ENCODE assay signal across 8 cellular contexts in genomic region chr5:139342423-139342723, GRCh38.
DNase-seq lines count a peak whose midpoint lies in the region; ATAC-seq and TF ChIP-seq lines count a peak whose summit lies in the region.

No MANE protein-coding gene starts in this region.

- DNase-seq in NB4 (ENCODE audit: low read depth) (no peak), NCI-H1694 treated with DMSO at 0.1 percent for 48 hours (lab: John Stamatoyannopoulos, UW) (no peak), kidney glomerular epithelial cell (lab: John Stamatoyannopoulos, UW) (no peak)
- no peak for DNase-seq in activated effector memory CD4-positive, alpha-beta T cell treated with Interleukin-2 at 50 U/mL for 16 hours

- H3K9me3 ChIP-seq in neutrophil: no peaks in the 10 kb centered on the region

- H3K27ac Mint-ChIP-seq in dendritic cell treated with granulocyte-macrophage colony-stimulating factor and Interleukin-4, amounts not matched to agents 40 ng/mL and 50 ng/mL, for 4 days: peak overlapping the region; percentile 96

- peak overlapping the region; percentile 91 for H3K4me3 ChIP-seq in NB4 (ENCODE audit: low read depth, low read length)
- peak overlapping the region; percentile 90 to 91 for H3K4me3 ChIP-seq in neutrophil (ENCODE audit: low read depth in 1 of 2, low read length in 1 of 2)

- H3K27me3 ChIP-seq in neutrophil: no peaks in the 10 kb centered on the region

- no peaks in the 10 kb centered on the region for H3K27me3 Mint-ChIP-seq in dendritic cell treated with granulocyte-macrophage colony-stimulating factor and Interleukin-4, amounts not matched to agents 40 ng/mL and 50 ng/mL, for 4 days

- no peak for TF ChIP-seq POLR2A in NB4 (IDR thresholded peaks at IDR 0.05; ENCODE audit: extremely low read depth, insufficient read length)

- no peaks in the 10 kb centered on the region for H3K36me3 ChIP-seq in neutrophil

- TF ChIP-seq CTCF in 22Rv1 (IDR thresholded peaks at IDR 0.05) (no peak), NB4 (IDR thresholded peaks at IDR 0.05; ENCODE audit: low read depth, low read length) (no peak), neutrophil (IDR thresholded peaks at IDR 0.05) (no peak)

- no peaks in the 10 kb centered on the region for H3K9me3 Mint-ChIP-seq in dendritic cell treated with granulocyte-macrophage colony-stimulating factor and Interleukin-4, amounts not matched to agents 40 ng/mL and 50 ng/mL, for 4 days

- intact Hi-C loops in dendritic cell treated with granulocyte-macrophage colony-stimulating factor and Interleukin-4, amounts not matched to agents 40 ng/mL and 50 ng/mL, for 4 days (cut with micrococcal nuclease): loop anchor here (5.0 kb wide), 1 partner anchor 50 kb away; no protein-coding TSS in a partner anchor

- peak; percentile 51 for ATAC-seq in GM19397 (IDR thresholded peaks at IDR 0.05; ENCODE audit: unreplicated experiment)

- H3K4me1 ChIP-seq in neutrophil (ENCODE audit: control insufficient read depth in 1 of 2, insufficient read depth in 1 of 2, low read depth in 1 of 2, low read length in 1 of 2): peaks cover 22 to 31% of the 10 kb centered on the region in 2 experiments

- peaks cover 39% of the 10 kb centered on the region for H3K36me3 Mint-ChIP-seq in dendritic cell treated with granulocyte-macrophage colony-stimulating factor and Interleukin-4, amounts not matched to agents 40 ng/mL and 50 ng/mL, for 4 days (ENCODE audit: low read depth)

- H3K4me1 Mint-ChIP-seq in dendritic cell treated with granulocyte-macrophage colony-stimulating factor and Interleukin-4, amounts not matched to agents 40 ng/mL and 50 ng/mL, for 4 days (ENCODE audit: low read depth): peaks cover 53% of the 10 kb centered on the region

- H3K27ac ChIP-seq in 22Rv1 (peak overlapping the region; percentile 90), neutrophil (peak overlapping the region; percentile 99)

- peak overlapping the region; percentile 97 for H3K4me3 Mint-ChIP-seq in dendritic cell treated with granulocyte-macrophage colony-stimulating factor and Interleukin-4, amounts not matched to agents 40 ng/mL and 50 ng/mL, for 4 days
